33 cellular contexts compared by ENCODE assay signal in the genomic region with DNA sequence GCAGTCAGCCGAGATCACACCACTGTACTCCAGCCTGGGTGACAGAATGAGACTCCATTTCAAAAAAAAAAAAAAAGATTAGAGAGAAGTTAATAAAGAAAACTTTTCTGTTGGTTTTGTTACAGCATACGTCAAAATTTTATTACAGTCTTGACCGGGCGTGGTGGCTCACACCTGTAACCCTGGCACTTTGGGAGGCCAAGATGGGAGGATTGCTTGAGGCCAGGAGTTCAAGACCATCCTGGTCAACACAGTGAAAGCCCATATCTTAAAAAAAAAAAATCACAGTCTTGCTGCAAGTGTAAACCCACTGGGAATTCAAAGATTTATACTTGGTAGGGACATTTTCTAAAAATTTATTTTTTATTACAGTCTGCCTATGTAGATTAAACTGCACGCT.
"Had no signal": no experiment of that assay in that cellular context is flagged by ENCODE, and none has a peak within 500 bp of the region (broad histone marks: within the 10 kb centered on the region; RNA-seq: fewer than 3 reads in every experiment).

No MANE protein-coding gene starts in this region.

- H3K36me3 Mint-ChIP-seq: activated CD4-positive, alpha-beta memory T cell treated with anti-CD3 and anti-CD28 coated beads for 36 hours; activated naive CD4-positive, alpha-beta T cell treated with anti-CD3 and anti-CD28 coated beads, Interleukin-2, amount 50 U/mL, for 24 hours; activated naive CD8-positive, alpha-beta T cell treated with anti-CD3 and anti-CD28 coated beads for 36 hours had no signal

- H3K36me3 ChIP-seq: brain microvascular endothelial cell had no signal

- H3K4me3 ChIP-seq: ascending aorta, heart right ventricle, hepatocyte had no signal

- FAIRE-seq: bronchial epithelial cell, colon, endometrium, endothelial cell of umbilical vein, frontal cortex had no signal

- H3K79me2 ChIP-seq: hepatocyte had no signal

- ATAC-seq: activated CD4-positive, alpha-beta T cell treated with anti-CD3 and anti-CD28 coated beads for 36 hours; activated CD8-positive, alpha-beta memory T cell treated with anti-CD3 and anti-CD28 coated beads, Interleukin-2, amount 10 ng/mL, durations not matched to agents 7 days and 5 days; activated CD8-positive, alpha-beta T cell treated with anti-CD3 and anti-CD28 coated beads, Interleukin-2, amount 10 ng/mL, durations not matched to agents 7 days and 5 days; activated naive CD8-positive, alpha-beta T cell treated with anti-CD3 and anti-CD28 coated beads, Interleukin-2, amount 50 U/mL, for 24 hours; esophagus mucosa; heart right ventricle had no signal

- H2AFZ ChIP-seq: hepatocyte had no signal

- H3K27ac ChIP-seq: ascending aorta, brain microvascular endothelial cell, heart right ventricle, hepatocyte had no signal

- H3K4me2 ChIP-seq: hepatocyte had no signal

- H3K4me1 Mint-ChIP-seq: activated CD4-positive, alpha-beta T cell treated with anti-CD3 and anti-CD28 coated beads, Interleukin-2, amount 10 ng/mL, durations not matched to agents 24 days and 14 days had no signal

- H3K4me3 Mint-ChIP-seq: activated CD4-positive, alpha-beta memory T cell treated with anti-CD3 and anti-CD28 coated beads for 36 hours; activated CD4-positive, alpha-beta T cell treated with anti-CD3 and anti-CD28 coated beads for 36 hours; activated CD4-positive, alpha-beta T cell treated with anti-CD3 and anti-CD28 coated beads, Interleukin-2, amount 10 ng/mL, durations not matched to agents 24 days and 14 days; activated CD8-positive, alpha-beta memory T cell treated with anti-CD3 and anti-CD28 coated beads, Interleukin-2, amount 10 ng/mL, durations not matched to agents 7 days and 5 days; activated CD8-positive, alpha-beta T cell treated with anti-CD3 and anti-CD28 coated beads, Interleukin-2, amount 10 ng/mL, durations not matched to agents 7 days and 5 days; activated naive CD4-positive, alpha-beta T cell treated with anti-CD3 and anti-CD28 coated beads for 36 hours; activated naive CD4-positive, alpha-beta T cell treated with anti-CD3 and anti-CD28 coated beads, Interleukin-2, amount 50 U/mL, for 24 hours; activated naive CD8-positive, alpha-beta T cell treated with anti-CD3 and anti-CD28 coated beads for 36 hours; activated naive CD8-positive, alpha-beta T cell treated with anti-CD3 and anti-CD28 coated beads, Interleukin-2, amount 50 U/mL, for 24 hours; activated T-helper 1 cell treated with anti-CD3 and anti-CD28 coated beads, Interleukin-12 subunit alpha, Interleukin-12 subunit beta, Interleukin-2, Interleukin-4 antibody, amounts not matched to agents 30 ng/mL and 10 ng/mL and 1 ng/mL, durations not matched to agents 14 hours and 24 hours and 36 hours; central memory CD8-positive, alpha-beta T cell had no signal

- H3K27ac Mint-ChIP-seq: activated CD4-positive, alpha-beta memory T cell treated with anti-CD3 and anti-CD28 coated beads for 36 hours; activated CD4-positive, alpha-beta T cell treated with anti-CD3 and anti-CD28 coated beads, Interleukin-2, amount 10 ng/mL, durations not matched to agents 24 days and 14 days; activated CD8-positive, alpha-beta memory T cell treated with anti-CD3 and anti-CD28 coated beads, Interleukin-2, amount 10 ng/mL, durations not matched to agents 7 days and 5 days; activated CD8-positive, alpha-beta T cell treated with anti-CD3 and anti-CD28 coated beads, Interleukin-2, amount 10 ng/mL, durations not matched to agents 7 days and 5 days; activated naive CD4-positive, alpha-beta T cell treated with anti-CD3 and anti-CD28 coated beads for 36 hours; activated naive CD4-positive, alpha-beta T cell treated with anti-CD3 and anti-CD28 coated beads, Interleukin-2, amount 50 U/mL, for 24 hours; activated naive CD8-positive, alpha-beta T cell treated with anti-CD3 and anti-CD28 coated beads for 36 hours; activated T-helper 1 cell treated with anti-CD3 and anti-CD28 coated beads, Interleukin-12 subunit alpha, Interleukin-12 subunit beta, Interleukin-2, Interleukin-4 antibody, amounts not matched to agents 30 ng/mL and 10 ng/mL and 1 ng/mL, durations not matched to agents 14 hours and 24 hours and 36 hours; activated T-helper 2 cell treated with anti-CD3 and anti-CD28 coated beads, Interferon-gamma antibody, Interleukin-2, Interleukin-4, amounts not matched to agents 10 μg/mL and 5 μg/mL and 100 μg/mL, durations not matched to agents 14 hours and 24 hours and 36 hours had no signal

- DNase-seq: activated CD4-positive, alpha-beta memory T cell treated with anti-CD3 and anti-CD28 coated beads for 36 hours; activated CD4-positive, alpha-beta T cell treated with anti-CD3 and anti-CD28 coated beads for 36 hours; activated CD4-positive, alpha-beta T cell treated with anti-CD3 and anti-CD28 coated beads, Interleukin-2, amount 10 ng/mL, durations not matched to agents 24 days and 14 days; activated CD4-positive, CD25-positive, alpha-beta regulatory T cell; activated CD4-positive, CD25-positive, alpha-beta regulatory T cell treated with anti-CD3 and anti-CD28 coated beads, Interleukin-2, amount 50 U/mL, for 72 hours; activated CD8-positive, alpha-beta memory T cell treated with anti-CD3 and anti-CD28 coated beads, Interleukin-2, amount 10 ng/mL, durations not matched to agents 7 days and 5 days; activated CD8-positive, alpha-beta memory T cell treated with anti-CD3 and anti-CD28 coated beads, Interleukin-2, amount 50 U/mL, for 4 hours; activated CD8-positive, alpha-beta T cell treated with anti-CD3 and anti-CD28 coated beads, Interleukin-2, amount 10 ng/mL, durations not matched to agents 7 days and 5 days; activated effector memory CD4-positive, alpha-beta T cell treated with anti-CD3 and anti-CD28 coated beads, Interleukin-2, amount 50 U/mL, for 16 hours; activated naive CD4-positive, alpha-beta T cell treated with anti-CD3 and anti-CD28 coated beads for 36 hours; activated naive CD8-positive, alpha-beta T cell treated with anti-CD3 and anti-CD28 coated beads for 36 hours; activated naive CD8-positive, alpha-beta T cell treated with anti-CD3 and anti-CD28 coated beads, Interleukin-2, amount 50 U/mL, for 24 hours; activated T-cell treated with anti-CD3 and anti-CD28 coated beads, Interleukin-2, amount 50 U/mL, for 1 hour; activated T-cell treated with anti-CD3 and anti-CD28 coated beads, Interleukin-2, amount 50 U/mL, for 48 hours; brain microvascular endothelial cell; cortex of kidney; dermis blood vessel endothelial cell; effector CD4-positive, alpha-beta T cell; foreskin fibroblast; heart right ventricle; T-helper 2 cell had no signal

- H3K9me3 Mint-ChIP-seq: activated CD4-positive, alpha-beta memory T cell treated with anti-CD3 and anti-CD28 coated beads for 36 hours; activated CD4-positive, alpha-beta T cell treated with anti-CD3 and anti-CD28 coated beads, Interleukin-2, amount 10 ng/mL, durations not matched to agents 24 days and 14 days; activated naive CD4-positive, alpha-beta T cell treated with anti-CD3 and anti-CD28 coated beads for 36 hours; activated naive CD4-positive, alpha-beta T cell treated with anti-CD3 and anti-CD28 coated beads, Interleukin-2, amount 50 U/mL, for 24 hours; activated naive CD8-positive, alpha-beta T cell treated with anti-CD3 and anti-CD28 coated beads for 36 hours; activated naive CD8-positive, alpha-beta T cell treated with anti-CD3 and anti-CD28 coated beads, Interleukin-2, amount 50 U/mL, for 24 hours; activated T-helper 1 cell treated with anti-CD3 and anti-CD28 coated beads, Interleukin-12 subunit alpha, Interleukin-12 subunit beta, Interleukin-2, Interleukin-4 antibody, amounts not matched to agents 30 ng/mL and 10 ng/mL and 1 ng/mL, durations not matched to agents 14 hours and 24 hours and 36 hours; activated T-helper 2 cell treated with anti-CD3 and anti-CD28 coated beads, Interferon-gamma antibody, Interleukin-2, Interleukin-4, amounts not matched to agents 10 μg/mL and 5 μg/mL and 100 μg/mL, durations not matched to agents 14 hours and 24 hours and 36 hours; central memory CD8-positive, alpha-beta T cell had no signal

- H3K9me3 ChIP-seq: ascending aorta, heart right ventricle had no signal

- H3K27me3 ChIP-seq: ascending aorta, brain microvascular endothelial cell, heart right ventricle, hepatocyte had no signal

- H3K4me1 ChIP-seq: ascending aorta had no signal

- H3K27me3 Mint-ChIP-seq: activated CD4-positive, alpha-beta memory T cell treated with anti-CD3 and anti-CD28 coated beads for 36 hours; activated CD4-positive, alpha-beta T cell treated with anti-CD3 and anti-CD28 coated beads for 36 hours; activated CD4-positive, alpha-beta T cell treated with anti-CD3 and anti-CD28 coated beads, Interleukin-2, amount 10 ng/mL, durations not matched to agents 24 days and 14 days; activated CD8-positive, alpha-beta memory T cell treated with anti-CD3 and anti-CD28 coated beads, Interleukin-2, amount 10 ng/mL, durations not matched to agents 7 days and 5 days; activated naive CD4-positive, alpha-beta T cell treated with anti-CD3 and anti-CD28 coated beads, Interleukin-2, amount 50 U/mL, for 24 hours; activated naive CD8-positive, alpha-beta T cell treated with anti-CD3 and anti-CD28 coated beads for 36 hours; activated naive CD8-positive, alpha-beta T cell treated with anti-CD3 and anti-CD28 coated beads, Interleukin-2, amount 50 U/mL, for 24 hours; central memory CD8-positive, alpha-beta T cell had no signal
